1 cellular context compared by ENCODE assay signal in the genomic region with DNA sequence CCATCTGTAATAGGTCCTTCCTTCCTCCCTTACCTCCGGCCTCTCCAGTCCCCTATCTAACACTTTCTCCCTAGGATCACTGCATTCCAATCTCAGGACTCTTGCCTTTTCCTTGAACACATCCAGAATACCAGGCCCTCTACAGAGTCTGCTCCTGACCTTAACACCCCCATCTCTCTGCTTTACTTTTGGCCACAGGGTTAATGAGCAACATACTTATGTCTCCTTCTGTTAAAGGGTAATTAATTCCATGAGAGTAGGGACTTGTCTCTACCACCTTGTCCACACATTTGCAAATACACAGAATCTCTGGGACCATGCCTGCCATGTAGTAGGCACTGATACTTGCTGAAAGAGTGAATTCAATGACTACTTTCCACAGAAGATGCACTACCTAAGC.
TF ChIP-seq lines count a peak whose summit lies in the region.

No MANE protein-coding gene starts in this region.

TF ChIP-seq in HepG2, 621 proteins besides CTCF, POLR2A, EP300 and RAD21:
- TF ChIP-seq ATF7 (IDR thresholded peaks at IDR 0.05) (no peak), ATF7 (CRISPR knock-in tag; IDR thresholded peaks at IDR 0.05) (no peak), RBM22 (optimal IDR thresholded peaks at IDR 0.05; ENCODE audit: low read length) (peak; percentile 32), ZNF12 (CRISPR knock-in tag; IDR thresholded peaks at IDR 0.05) (peak; percentile 74), ELF4 (CRISPR knock-in tag; IDR thresholded peaks at IDR 0.05; ENCODE audit: borderline replicate concordance) (0 out of 2 replicates have a peak, but pooled peaks have one; percentile 43), ZMYM4 (CRISPR knock-in tag; IDR thresholded peaks at IDR 0.05) (peak; percentile 60), ZBTB3 (CRISPR knock-in tag; IDR thresholded peaks at IDR 0.05; ENCODE audit: borderline replicate concordance, low read depth) (no peak), FLYWCH1 (CRISPR knock-in tag; IDR thresholded peaks at IDR 0.05) (no peak), ZNF549 (CRISPR knock-in tag; IDR thresholded peaks at IDR 0.05) (no peak), ZSCAN29 (CRISPR knock-in tag; conservative IDR thresholded peaks at IDR 0.05) (no peak), ZNF510 (CRISPR knock-in tag; IDR thresholded peaks at IDR 0.05; ENCODE audit: low read depth) (no peak), POGZ (CRISPR knock-in tag; IDR thresholded peaks at IDR 0.05) (peak; percentile 24; the same call in 1 of the 2 replicates), NFE2 (CRISPR knock-in tag; IDR thresholded peaks at IDR 0.05) (no peak), MYC (CRISPR knock-in tag; IDR thresholded peaks at IDR 0.05; ENCODE audit: borderline replicate concordance) (no peak), ATRX (CRISPR knock-in tag; IDR thresholded peaks at IDR 0.05; ENCODE audit: borderline replicate concordance) (no peak), PAF1 (CRISPR knock-in tag; IDR thresholded peaks at IDR 0.05) (no peak)
- TF ChIP-seq, protein P1, sequence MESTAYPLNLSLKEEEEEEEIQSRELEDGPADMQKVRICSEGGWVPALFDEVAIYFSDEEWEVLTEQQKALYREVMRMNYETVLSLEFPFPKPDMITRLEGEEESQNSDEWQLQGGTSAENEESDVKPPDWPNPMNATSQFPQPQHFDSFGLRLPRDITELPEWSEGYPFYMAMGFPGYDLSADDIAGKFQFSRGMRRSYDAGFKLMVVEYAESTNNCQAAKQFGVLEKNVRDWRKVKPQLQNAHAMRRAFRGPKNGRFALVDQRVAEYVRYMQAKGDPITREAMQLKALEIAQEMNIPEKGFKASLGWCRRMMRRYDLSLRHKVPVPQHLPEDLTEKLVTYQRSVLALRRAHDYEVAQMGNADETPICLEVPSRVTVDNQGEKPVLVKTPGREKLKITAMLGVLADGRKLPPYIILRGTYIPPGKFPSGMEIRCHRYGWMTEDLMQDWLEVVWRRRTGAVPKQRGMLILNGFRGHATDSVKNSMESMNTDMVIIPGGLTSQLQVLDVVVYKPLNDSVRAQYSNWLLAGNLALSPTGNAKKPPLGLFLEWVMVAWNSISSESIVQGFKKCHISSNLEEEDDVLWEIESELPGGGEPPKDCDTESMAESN (CRISPR knock-in tag; conservative IDR thresholded peaks at IDR 0.05), result 0 out of 2 replicates have a peak, but pooled peaks have one; percentile 33
- TF ChIP-seq, protein P2, sequence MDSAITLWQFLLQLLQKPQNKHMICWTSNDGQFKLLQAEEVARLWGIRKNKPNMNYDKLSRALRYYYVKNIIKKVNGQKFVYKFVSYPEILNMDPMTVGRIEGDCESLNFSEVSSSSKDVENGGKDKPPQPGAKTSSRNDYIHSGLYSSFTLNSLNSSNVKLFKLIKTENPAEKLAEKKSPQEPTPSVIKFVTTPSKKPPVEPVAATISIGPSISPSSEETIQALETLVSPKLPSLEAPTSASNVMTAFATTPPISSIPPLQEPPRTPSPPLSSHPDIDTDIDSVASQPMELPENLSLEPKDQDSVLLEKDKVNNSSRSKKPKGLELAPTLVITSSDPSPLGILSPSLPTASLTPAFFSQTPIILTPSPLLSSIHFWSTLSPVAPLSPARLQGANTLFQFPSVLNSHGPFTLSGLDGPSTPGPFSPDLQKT (CRISPR knock-in tag; IDR thresholded peaks at IDR 0.05; ENCODE audit: borderline replicate concordance), result no peak
- TF ChIP-seq, protein P3, sequence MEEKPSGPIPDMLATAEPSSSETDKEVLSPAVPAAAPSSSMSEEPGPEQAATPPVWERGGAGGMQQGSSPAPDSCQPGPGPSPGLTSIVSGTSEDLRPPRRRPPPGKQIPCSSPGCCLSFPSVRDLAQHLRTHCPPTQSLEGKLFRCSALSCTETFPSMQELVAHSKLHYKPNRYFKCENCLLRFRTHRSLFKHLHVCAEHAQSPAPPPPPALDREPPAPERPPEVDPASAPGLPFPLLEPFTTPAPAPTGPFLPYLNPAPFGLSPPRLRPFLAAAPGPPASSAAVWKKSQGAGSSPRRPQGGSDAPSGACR (CRISPR knock-in tag; IDR thresholded peaks at IDR 0.05), result 0 out of 2 replicates have a peak, but pooled peaks have one; percentile 25
- TF ChIP-seq, protein P4, sequence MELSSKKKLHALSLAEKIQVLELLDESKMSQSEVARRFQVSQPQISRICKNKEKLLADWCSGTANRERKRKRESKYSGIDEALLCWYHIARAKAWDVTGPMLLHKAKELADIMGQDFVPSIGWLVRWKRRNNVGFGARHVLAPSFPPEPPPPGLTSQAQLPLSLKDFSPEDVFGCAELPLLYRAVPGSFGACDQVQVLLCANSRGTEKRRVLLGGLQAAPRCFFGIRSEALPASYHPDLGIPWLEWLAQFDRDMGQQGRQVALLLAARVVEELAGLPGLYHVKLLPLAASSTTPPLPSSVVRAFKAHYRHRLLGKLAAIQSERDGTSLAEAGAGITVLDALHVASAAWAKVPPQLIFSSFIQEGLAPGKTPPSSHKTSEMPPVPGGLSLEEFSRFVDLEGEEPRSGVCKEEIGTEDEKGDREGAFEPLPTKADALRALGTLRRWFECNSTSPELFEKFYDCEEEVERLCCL (CRISPR knock-in tag; IDR thresholded peaks at IDR 0.05; ENCODE audit: borderline replicate concordance), result no peak
TF ChIP-seq in HepG2: peak in this region for 7.
